ENCODE assay signal across 8 cellular contexts in genomic region chr3:195001961-195002861, GRCh38.
DNase-seq lines count a peak whose midpoint lies in the region; ATAC-seq, FAIRE-seq and TF ChIP-seq lines count a peak whose summit lies in the region.

No MANE protein-coding gene starts in this region.

- intact Hi-C loops in testis (cut with DNase I; ENCODE audit: low total_unique reads) = no loop called here

- H3K4me1 ChIP-seq in testis = peaks cover 3% of the 10 kb centered on the region

- TF ChIP-seq CTCF in testis (IDR thresholded peaks at IDR 0.05) = peak in 1 of 3 experiments; percentile 32

- no peaks in the 10 kb centered on the region for H3K9me3 ChIP-seq in testis

- H3K4me3 ChIP-seq in testis = no peak overlapping the region

- H3K27ac ChIP-seq in testis = no peak overlapping the region

- H3K36me3 ChIP-seq in testis (ENCODE audit: low read depth, missing control alignments) = no peaks in the 10 kb centered on the region

- no peak for ATAC-seq in HG03521 (IDR thresholded peaks at IDR 0.05; ENCODE audit: unreplicated experiment)

- peak; percentile 28 for DNase-seq in stimulated activated CD4-positive, alpha-beta T cell treated with anti-CD3 and anti-CD28 coated beads, Interleukin-15, amount 100 ng/mL, for 24 hours
- DNase-seq in stimulated activated CD4-positive, alpha-beta T cell treated with anti-CD3 and anti-CD28 coated beads, Interleukin-1b, Interleukin-23, amount 100 ng/mL, for 48 hours = no peak
- DNase-seq in HTR-8/SVneo (ENCODE audit: insufficient read length, low spot score) = peak; percentile 81
- DNase-seq in NCI-H526 treated with DMSO at 0.1 percent for 48 hours (lab: John Stamatoyannopoulos, UW) = peak; percentile 93
- peak; percentile 61 for DNase-seq in astrocyte of the hippocampus (ENCODE audit: low read depth, low spot score)
- peak; percentile 38 for DNase-seq in iris pigment epithelial cell (ENCODE audit: low read depth)
- DNase-seq in testis = peak; percentile 40

- no peaks in the 10 kb centered on the region for H3K27me3 ChIP-seq in testis

- WGBS in testis, 2 donors = 39 to 50% methylated on average over 9 of the region's 9 CpGs

- FAIRE-seq in HTR-8/SVneo (lab: Jason Lieb, UNC) = peak; percentile 87

- TF ChIP-seq POLR2A in testis (IDR thresholded peaks at IDR 0.05) = no peak
